ENCODE assay signal across 10 cellular contexts in genomic region chr11:75826463-75827220, GRCh38. TPM values are rescaled to one million over a fixed set of nuclear protein-coding genes. Genes with fewer than 3 reads are reported as not detected.
DNase-seq lines count a peak whose midpoint lies in the region; ATAC-seq and TF ChIP-seq lines count a peak whose summit lies in the region.
"Had no signal": no experiment of that assay in that cellular context is flagged by ENCODE, and none has a peak within 500 bp of the region (broad histone marks: within the 10 kb centered on the region; RNA-seq: fewer than 3 reads in every experiment).

No MANE protein-coding gene starts in this region.

- no peaks in the 10 kb centered on the region for H3K36me3 ChIP-seq in aorta (ENCODE audit: control insufficient read depth in 1 of 2, insufficient read depth in 2 of 2, low read length in 1 of 2)

- WGBS in aorta, 2 donors: 4% methylated on average over 4 of the region's 4 CpGs

- peaks cover 15% of the 10 kb centered on the region for H3K36me3 Mint-ChIP-seq in nephron progenitor cell (ENCODE audit: low read depth)

- H3K27ac ChIP-seq in aorta (ENCODE audit: low read depth in 1 of 2, low read length in 2 of 2): peak overlapping the region; percentile 86 to 88

- H3K27me3 ChIP-seq in aorta (ENCODE audit: control insufficient read depth in 1 of 2, insufficient read depth in 2 of 2, low read length in 1 of 2): no peaks in the 10 kb centered on the region

- no peaks in the 10 kb centered on the region for H3K4me1 ChIP-seq in aorta (ENCODE audit: control insufficient read depth in 1 of 2, insufficient read depth in 2 of 2, low read length in 2 of 2)

- H3K4me3 Mint-ChIP-seq in stimulated activated naive CD8-positive, alpha-beta T cell treated with anti-CD3 and anti-CD28 coated beads, Interleukin-15, amount 100 ng/mL, for 72 hours: no peak overlapping the region
- no peak overlapping the region for H3K4me3 Mint-ChIP-seq in nephron progenitor cell

- no peak for TF ChIP-seq CTCF in nephron progenitor cell (IDR thresholded peaks at IDR 0.05)

- no peaks in the 10 kb centered on the region for H3K9me3 Mint-ChIP-seq in stimulated activated naive CD8-positive, alpha-beta T cell treated with anti-CD3 and anti-CD28 coated beads, Interleukin-15, amount 100 ng/mL, for 72 hours
- H3K9me3 Mint-ChIP-seq in nephron progenitor cell: no peaks in the 10 kb centered on the region

- no peak for DNase-seq in stimulated activated naive CD8-positive, alpha-beta T cell treated with anti-CD3 and anti-CD28 coated beads, Interleukin-15, Interleukin-2, amounts not matched to agents 100 U/mL and 50 U/mL, for 24 hours
- DNase-seq in stimulated activated naive CD8-positive, alpha-beta T cell treated with anti-CD3 and anti-CD28 coated beads, Interleukin-15, amount 100 ng/mL, for 72 hours: no peak
- DNase-seq in fibroblast of peridontal ligament (ENCODE audit: extremely low read depth): peak; percentile 60
- DNase-seq in nephron progenitor cell: no peak
- DNase-seq in aorta: no peak
- no peak for DNase-seq in DMS 273 (lab: John Stamatoyannopoulos, UW; ENCODE audit: unreplicated experiment)
- no peak for DNase-seq in midbrain (lab: John Stamatoyannopoulos, UW)
- no peak for DNase-seq in stimulated activated CD4-positive, alpha-beta T cell treated with anti-CD3 and anti-CD28 coated beads, Interleukin-2, amount 100 ng/mL, for 48 hours
- DNase-seq: activated CD4-positive, CD25-positive, alpha-beta regulatory T cell; NK-92 treated with Interleukin-12 subunit alpha and Interleukin-12 subunit beta, amount 100 ng/mL, for 24 hours had no signal

- peaks cover 40% of the 10 kb centered on the region for H3K4me1 Mint-ChIP-seq in stimulated activated naive CD8-positive, alpha-beta T cell treated with anti-CD3 and anti-CD28 coated beads, Interleukin-15, amount 100 ng/mL, for 72 hours
- peaks cover 19% of the 10 kb centered on the region for H3K4me1 Mint-ChIP-seq in nephron progenitor cell

- H3K27ac Mint-ChIP-seq in stimulated activated naive CD8-positive, alpha-beta T cell treated with anti-CD3 and anti-CD28 coated beads, Interleukin-15, amount 100 ng/mL, for 72 hours: peak overlapping the region in 1 of 2 donors; percentile 10
- H3K27ac Mint-ChIP-seq in nephron progenitor cell: peak overlapping the region; percentile 86

- intact Hi-C loops in aorta (cut with DNase I): no loop called here

- H3K4me3 ChIP-seq in aorta (ENCODE audit: low read length in 2 of 2): peak overlapping the region; percentile 21 to 38

- H3K9me3 ChIP-seq in aorta (ENCODE audit: control insufficient read depth, low read length): no peaks in the 10 kb centered on the region

- ATAC-seq in stimulated activated naive CD8-positive, alpha-beta T cell treated with anti-CD3 and anti-CD28 coated beads, Interleukin-15, Interleukin-2, amounts not matched to agents 100 U/mL and 50 U/mL, for 24 hours: peak; percentile 39
- ATAC-seq in stimulated activated naive CD8-positive, alpha-beta T cell treated with anti-CD3 and anti-CD28 coated beads, Interleukin-15, amount 100 ng/mL, for 72 hours: no peak
- ATAC-seq in aorta (ENCODE audit: low FRiP score): peak; percentile 86

- H3K27me3 Mint-ChIP-seq in stimulated activated naive CD8-positive, alpha-beta T cell treated with anti-CD3 and anti-CD28 coated beads, Interleukin-15, amount 100 ng/mL, for 72 hours: no peaks in the 10 kb centered on the region
- no peaks in the 10 kb centered on the region for H3K27me3 Mint-ChIP-seq in nephron progenitor cell (ENCODE audit: low read depth, poor library complexity)

RNA-seq across cellular contexts. Expression of gene UVRAG, which starts 11.6 kb away (rescaled TPM):
- total RNA-seq in aorta: 10 to 100 TPM; 27.0 to 47.0 TPM
- 10 to 100 TPM in 1 of 2 donors, 1 to 10 TPM in 1; 7.9 to 13.3 TPM for polyA plus RNA-seq in aorta

RNA-seq across cellular contexts. Expression of gene DGAT2, which starts 58.1 kb away (rescaled TPM):
- total RNA-seq in aorta: 1 to 10 TPM; 2.3 to 4.4 TPM
- under 1 TPM; 0.41 to 0.63 TPM for polyA plus RNA-seq in aorta
